ENCODE assay signal across 8 cellular contexts in the genomic region with DNA sequence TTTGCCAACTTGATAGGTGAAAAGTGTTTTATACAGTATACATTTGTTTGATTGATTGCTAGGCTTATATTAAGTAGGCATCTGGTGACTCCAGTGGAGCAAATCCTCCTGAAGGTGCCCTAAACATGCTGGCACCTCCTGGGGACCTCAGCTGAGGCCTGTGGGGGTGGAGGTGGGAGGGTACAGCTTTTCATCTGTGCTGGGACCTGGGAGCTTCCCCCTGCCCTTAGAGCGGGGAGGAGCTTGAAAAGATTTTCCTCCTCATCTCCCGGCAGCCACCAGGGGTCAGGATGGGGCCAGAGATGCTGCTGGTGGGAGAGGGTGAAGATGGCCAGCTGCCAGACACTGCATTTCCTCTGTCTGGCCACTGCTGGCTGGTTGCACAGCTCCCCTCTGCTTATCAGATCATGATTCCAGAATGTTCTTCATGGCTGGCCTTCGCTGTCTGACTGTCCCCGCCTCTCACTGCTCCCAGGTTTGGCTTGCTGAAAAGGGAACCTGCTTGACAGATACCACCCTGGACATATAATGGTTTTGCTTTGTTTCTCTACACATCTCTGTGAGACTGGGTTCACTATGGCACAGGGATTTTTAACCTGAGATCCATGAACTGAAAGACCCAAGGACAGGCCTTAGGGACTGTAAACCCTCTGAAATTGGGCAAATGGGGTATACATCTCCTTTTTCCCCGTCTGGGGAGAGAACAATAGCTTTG. TPM values are rescaled to one million over a fixed set of nuclear protein-coding genes. Genes with fewer than 3 reads are reported as not detected.
DNase-seq lines count a peak whose midpoint lies in the region; ATAC-seq and TF ChIP-seq lines count a peak whose summit lies in the region.

No MANE protein-coding gene starts in this region.

- dilution Hi-C loops in IMR-90 (cut with HindIII; ENCODE audit: low sequenced_read_pairs, unreplicated experiment), result no loop called here

- ATAC-seq in GM21717 (IDR thresholded peaks at IDR 0.05; ENCODE audit: unreplicated experiment) (peak; percentile 62), IMR-90 (ENCODE audit: low read depth) (peak; percentile 100)

- H3K79me1 ChIP-seq in IMR-90 (ENCODE audit: low read depth in 1 of 2, low read length in 2 of 2), result no peaks in the 10 kb centered on the region

- no peak overlapping the region for H3K4me2 ChIP-seq in IMR-90 (ENCODE audit: low read depth, low read length)

- CTCF ChIA-PET in IMR-90 (lab: Yijun Ruan, JAX), result interaction anchor here (0.6 to 1.3 kb wide), 12 partner anchors 8 to 361 kb away, joined by 3 to 10 read pairs (median 3); no protein-coding TSS in a partner anchor

- H4K5ac ChIP-seq in IMR-90 (ENCODE audit: low read depth, low read length), result no peak overlapping the region

- H3K56ac ChIP-seq in IMR-90 (ENCODE audit: extremely low read depth, insufficient read depth, low read length), result no peak overlapping the region

- POLR2A ChIA-PET in IMR-90 (lab: Charles Lee; ENCODE audit: unreplicated experiment), result no interaction called here

- H2AK9ac ChIP-seq in IMR-90 (replicated peaks; ENCODE audit: low read depth, low read length, poor library complexity), result no peak overlapping the region

- H3K9me3 ChIP-seq in IMR-90 (ENCODE audit: control insufficient read depth, insufficient read depth, low read length), result no peaks in the 10 kb centered on the region
- H3K9me3 ChIP-seq in NT2/D1 (ENCODE audit: insufficient read depth, low read length), result no peaks in the 10 kb centered on the region

- DNase-seq in DMS153 (lab: John Stamatoyannopoulos, UW) (peak; percentile 83), IMR-90 (peak; percentile 84), NT2/D1 (ENCODE audit: low read depth, low spot score) (peak; percentile 59), epidermal melanocyte (ENCODE audit: insufficient read length, low spot score) (peak; percentile 97), myocyte (ENCODE audit: low read depth) (peak; percentile 90)
- peak; percentile 55 for DNase-seq in activated CD8-positive, alpha-beta memory T cell treated with anti-CD3 and anti-CD28 coated beads, Interleukin-2, amount 50 U/mL, for 24 hours (ENCODE audit: extremely low read depth)
- peak; percentile 56 to 67 for DNase-seq in stimulated activated CD8-positive, alpha-beta memory T cell treated with anti-CD3 and anti-CD28 coated beads, Interleukin-7, amount 100 ng/mL, for 1 hour (ENCODE audit: low read depth in 2 of 2)

- TF ChIP-seq POLR2A in IMR-90 (IDR thresholded peaks at IDR 0.05; ENCODE audit: low read depth, low read length), result no peak

- no peak overlapping the region for H2BK5ac ChIP-seq in IMR-90 (ENCODE audit: low read depth, low read length, poor library complexity, severe bottlenecking)

- H3K9me1 ChIP-seq in IMR-90 (ENCODE audit: insufficient read depth, low read length), result no peaks in the 10 kb centered on the region

- intact Hi-C loops in IMR-90 (cut with micrococcal nuclease), result loop anchor here (1.0 to 2.0 kb wide), 3 partner anchors 44 to 340 kb away; no protein-coding TSS in a partner anchor

- no peak overlapping the region for H2AK5ac ChIP-seq in IMR-90 (ENCODE audit: low read depth, low read length)

- H3K36me3 ChIP-seq in IMR-90 (ENCODE audit: control insufficient read depth, insufficient read depth, low read length), result no peaks in the 10 kb centered on the region
- no peaks in the 10 kb centered on the region for H3K36me3 ChIP-seq in NT2/D1 (ENCODE audit: insufficient read depth, insufficient read length, low read length)

- WGBS in IMR-90 (ENCODE audit: extremely low coverage in 2 of 2, insufficient read length in 1 of 2), 2 experiments, result 0% methylated on average over 2 of the region's 5 CpGs; no CpG with 5 or more reads in 1 of the 2 experiments

- no peak overlapping the region for H4K91ac ChIP-seq in IMR-90 (ENCODE audit: insufficient read depth, low read depth, low read length)

- no peak overlapping the region for H3K27ac ChIP-seq in IMR-90 (ENCODE audit: insufficient read depth, low read length)

- TF ChIP-seq CTCF in IMR-90 (conservative IDR thresholded peaks at IDR 0.05; ENCODE audit: low read depth, low read length), result peak; percentile 87

- H4K20me1 ChIP-seq in IMR-90 (ENCODE audit: insufficient read depth, low read length), result no peaks in the 10 kb centered on the region

- H3K9ac ChIP-seq in IMR-90 (ENCODE audit: low read depth, low read length) (no peak overlapping the region), NT2/D1 (ENCODE audit: insufficient read length, low read depth) (no peak overlapping the region)

- peak overlapping the region; percentile 35 for H2AFZ ChIP-seq in IMR-90 (replicated peaks; ENCODE audit: low read length, poor library complexity)

- no peak overlapping the region for H2BK120ac ChIP-seq in IMR-90 (ENCODE audit: low read depth, low read length)

- H3K4me1 ChIP-seq in IMR-90 (ENCODE audit: control insufficient read depth, insufficient read depth, low read length), result no peaks in the 10 kb centered on the region
- no peaks in the 10 kb centered on the region for H3K4me1 ChIP-seq in NT2/D1 (ENCODE audit: insufficient read depth, insufficient read length)

- no peak overlapping the region for H2BK15ac ChIP-seq in IMR-90 (ENCODE audit: low read depth, low read length)

- H3K23ac ChIP-seq in IMR-90 (ENCODE audit: low read depth, low read length), result no peak overlapping the region

- H3K4me3 ChIP-seq in IMR-90 (ENCODE audit: insufficient read depth, low read depth, low read length), result no peak overlapping the region
- no peak overlapping the region for H3K4me3 ChIP-seq in NT2/D1 (ENCODE audit: insufficient read length, low read depth)

- H3K14ac ChIP-seq in IMR-90 (replicated peaks; ENCODE audit: low read depth, low read length), result no peak overlapping the region

- H3K27me3 ChIP-seq in IMR-90 (ENCODE audit: control insufficient read depth, insufficient read depth, low read length), result no peaks in the 10 kb centered on the region
- H3K27me3 ChIP-seq in NT2/D1 (ENCODE audit: insufficient read depth, insufficient read length), result no peaks in the 10 kb centered on the region

- no peak overlapping the region for H4K8ac ChIP-seq in IMR-90 (ENCODE audit: low read depth in 2 of 2, low read length in 2 of 2)

- in situ Hi-C loops in IMR-90 (cut with MboI; ENCODE audit: low sequenced_read_pairs), result no loop called here

- TF ChIP-seq RAD21 in IMR-90 (IDR thresholded peaks at IDR 0.05; ENCODE audit: low read length), result peak; percentile 78

- BruUV-seq in IMR-90 (replicated peaks; lab: Mats Ljungman, UMichigan), result no TSS peak

- H3K4ac ChIP-seq in IMR-90 (ENCODE audit: low read depth, low read length), result no peak overlapping the region

- H2BK20ac ChIP-seq in IMR-90 (ENCODE audit: low read depth, low read length), result no peak overlapping the region

- H3K18ac ChIP-seq in IMR-90 (ENCODE audit: low read depth, low read length), result no peak overlapping the region

TF ChIP-seq in IMR-90, 13 proteins besides CTCF, POLR2A, EP300 and RAD21:
- TF ChIP-seq CHD1 (IDR thresholded peaks at IDR 0.05; ENCODE audit: low read depth, low read length) (no peak), CEBPB (IDR thresholded peaks at IDR 0.05; ENCODE audit: low read depth, low read length) (no peak), NFE2L2 (IDR thresholded peaks at IDR 0.05; ENCODE audit: low read depth, low read length) (no peak), RFX5 (IDR thresholded peaks at IDR 0.05; ENCODE audit: low read depth, low read length) (no peak), MAZ (IDR thresholded peaks at IDR 0.05; ENCODE audit: borderline replicate concordance, low read depth, low read length) (0 out of 2 replicates have a peak, but pooled peaks have one; percentile 23), MXI1 (IDR thresholded peaks at IDR 0.05; ENCODE audit: borderline replicate concordance, low read depth, low read length) (no peak), SMC3 (IDR thresholded peaks at IDR 0.05; ENCODE audit: low read depth, low read length) (peak; percentile 67)
- TF ChIP-seq, protein P1, sequence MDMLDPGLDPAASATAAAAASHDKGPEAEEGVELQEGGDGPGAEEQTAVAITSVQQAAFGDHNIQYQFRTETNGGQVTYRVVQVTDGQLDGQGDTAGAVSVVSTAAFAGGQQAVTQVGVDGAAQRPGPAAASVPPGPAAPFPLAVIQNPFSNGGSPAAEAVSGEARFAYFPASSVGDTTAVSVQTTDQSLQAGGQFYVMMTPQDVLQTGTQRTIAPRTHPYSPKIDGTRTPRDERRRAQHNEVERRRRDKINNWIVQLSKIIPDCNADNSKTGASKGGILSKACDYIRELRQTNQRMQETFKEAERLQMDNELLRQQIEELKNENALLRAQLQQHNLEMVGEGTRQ (IDR thresholded peaks at IDR 0.05; ENCODE audit: low read depth, low read length), result no peak

RNA-seq across cellular contexts. Expression of a gene that starts 10.5 kb away (rescaled TPM):
- total RNA-seq in IMR-90 (2012; rRNA removed), result not detected in 2 replicates
- polyA plus RNA-seq in IMR-90 (2012; rRNA removed), result not detected in 2 replicates
- polyA plus RNA-seq in IMR-90 (2012; cell fraction: cytosol; rRNA removed), result not detected in 2 replicates
- not detected in 2 replicates for polyA plus RNA-seq in IMR-90 (2012; cell fraction: nucleus; rRNA removed; ENCODE audit: low replicate concordance)
- total RNA-seq in myocyte, result not detected in 2 replicates
- polyA plus RNA-seq in myocyte (2012), result 0.04 TPM

RNA-seq across cellular contexts. Expression of a gene that starts 21.4 kb away (rescaled TPM):
- total RNA-seq in IMR-90 (2012; rRNA removed) (2.2 and 2.9 TPM in 2 replicates), myocyte (10.0 and 10.2 TPM in 2 replicates)
- polyA plus RNA-seq in IMR-90 (2012; rRNA removed), result 19.2 and 19.7 TPM in 2 replicates
- polyA plus RNA-seq in IMR-90 (2012; cell fraction: cytosol; rRNA removed), result 4.7 and 6.1 TPM in 2 replicates
- 148 and 262 TPM in 2 replicates for polyA plus RNA-seq in IMR-90 (2012; cell fraction: nucleus; rRNA removed; ENCODE audit: low replicate concordance)
- 18.9 TPM for polyA plus RNA-seq in myocyte (2012)

RNA-seq across cellular contexts. Expression of a gene that starts 33.0 kb away (rescaled TPM):
- 5.0 and 5.8 TPM in 2 replicates for total RNA-seq in IMR-90 (2012; rRNA removed)
- 8.6 and 9.2 TPM in 2 replicates for polyA plus RNA-seq in IMR-90 (2012; rRNA removed)
- polyA plus RNA-seq in IMR-90 (2012; cell fraction: cytosol; rRNA removed), result 9.5 and 10.3 TPM in 2 replicates
- 20.1 and 27.8 TPM in 2 replicates for polyA plus RNA-seq in IMR-90 (2012; cell fraction: nucleus; rRNA removed; ENCODE audit: low replicate concordance)
- 31.6 and 42.1 TPM in 2 replicates for total RNA-seq in myocyte
- 30.8 TPM for polyA plus RNA-seq in myocyte (2012)

RNA-seq across cellular contexts. Expression of a gene that starts 37.5 kb away (rescaled TPM):
- total RNA-seq in IMR-90 (2012; rRNA removed) (under 0.01 and 0.18 TPM in 2 replicates), myocyte (0.05 and 0.31 TPM in 2 replicates)
- 0.53 and 0.67 TPM in 2 replicates for polyA plus RNA-seq in IMR-90 (2012; rRNA removed)
- polyA plus RNA-seq in IMR-90 (2012; cell fraction: cytosol; rRNA removed), result 0.19 and 0.24 TPM in 2 replicates
- 0.44 and 0.90 TPM in 2 replicates for polyA plus RNA-seq in IMR-90 (2012; cell fraction: nucleus; rRNA removed; ENCODE audit: low replicate concordance)
- polyA plus RNA-seq in myocyte (2012), result 1.9 TPM

RNA-seq across cellular contexts. Expression of a gene that starts 47.1 kb away (rescaled TPM):
- total RNA-seq in IMR-90 (2012; rRNA removed) (under 0.01 and 0.18 TPM in 2 replicates), myocyte (0.19 and 1.2 TPM in 2 replicates)
- 0.12 and 0.26 TPM in 2 replicates for polyA plus RNA-seq in IMR-90 (2012; rRNA removed)
- 0.15 and 0.27 TPM in 2 replicates for polyA plus RNA-seq in IMR-90 (2012; cell fraction: cytosol; rRNA removed)
- 0.29 and 0.40 TPM in 2 replicates for polyA plus RNA-seq in IMR-90 (2012; cell fraction: nucleus; rRNA removed; ENCODE audit: low replicate concordance)
- polyA plus RNA-seq in myocyte (2012), result 0.25 TPM
